ENCODE assay signal across 1 cellular context in genomic region chr19:10193666-10194499, GRCh38.
A peak's percentile ranks its signal among the peaks of the same experiment; 100 is the strongest.
TF ChIP-seq lines count a peak whose summit lies in the region.

No MANE protein-coding gene starts in this region.

TF ChIP-seq in HepG2, 621 proteins besides CTCF, POLR2A, EP300 and RAD21 (continues in another document):
- TF ChIP-seq KAT8 (CRISPR knock-in tag; IDR thresholded peaks at IDR 0.05): no peak
- TF ChIP-seq, protein P1, sequence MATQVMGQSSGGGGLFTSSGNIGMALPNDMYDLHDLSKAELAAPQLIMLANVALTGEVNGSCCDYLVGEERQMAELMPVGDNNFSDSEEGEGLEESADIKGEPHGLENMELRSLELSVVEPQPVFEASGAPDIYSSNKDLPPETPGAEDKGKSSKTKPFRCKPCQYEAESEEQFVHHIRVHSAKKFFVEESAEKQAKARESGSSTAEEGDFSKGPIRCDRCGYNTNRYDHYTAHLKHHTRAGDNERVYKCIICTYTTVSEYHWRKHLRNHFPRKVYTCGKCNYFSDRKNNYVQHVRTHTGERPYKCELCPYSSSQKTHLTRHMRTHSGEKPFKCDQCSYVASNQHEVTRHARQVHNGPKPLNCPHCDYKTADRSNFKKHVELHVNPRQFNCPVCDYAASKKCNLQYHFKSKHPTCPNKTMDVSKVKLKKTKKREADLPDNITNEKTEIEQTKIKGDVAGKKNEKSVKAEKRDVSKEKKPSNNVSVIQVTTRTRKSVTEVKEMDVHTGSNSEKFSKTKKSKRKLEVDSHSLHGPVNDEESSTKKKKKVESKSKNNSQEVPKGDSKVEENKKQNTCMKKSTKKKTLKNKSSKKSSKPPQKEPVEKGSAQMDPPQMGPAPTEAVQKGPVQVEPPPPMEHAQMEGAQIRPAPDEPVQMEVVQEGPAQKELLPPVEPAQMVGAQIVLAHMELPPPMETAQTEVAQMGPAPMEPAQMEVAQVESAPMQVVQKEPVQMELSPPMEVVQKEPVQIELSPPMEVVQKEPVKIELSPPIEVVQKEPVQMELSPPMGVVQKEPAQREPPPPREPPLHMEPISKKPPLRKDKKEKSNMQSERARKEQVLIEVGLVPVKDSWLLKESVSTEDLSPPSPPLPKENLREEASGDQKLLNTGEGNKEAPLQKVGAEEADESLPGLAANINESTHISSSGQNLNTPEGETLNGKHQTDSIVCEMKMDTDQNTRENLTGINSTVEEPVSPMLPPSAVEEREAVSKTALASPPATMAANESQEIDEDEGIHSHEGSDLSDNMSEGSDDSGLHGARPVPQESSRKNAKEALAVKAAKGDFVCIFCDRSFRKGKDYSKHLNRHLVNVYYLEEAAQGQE (IDR thresholded peaks at IDR 0.05; ENCODE audit: borderline replicate concordance in 1 of 2, low read depth in 1 of 2, low read length in 2 of 2): no peak
- TF ChIP-seq ZMYM3 (CRISPR knock-in tag; IDR thresholded peaks at IDR 0.05): no peak
- no peak for TF ChIP-seq ZNF784 (CRISPR knock-in tag; IDR thresholded peaks at IDR 0.05; ENCODE audit: borderline replicate concordance)
- TF ChIP-seq SAP130 (CRISPR knock-in tag; IDR thresholded peaks at IDR 0.05; ENCODE audit: low read depth): no peak
- TF ChIP-seq ZNF232 (CRISPR knock-in tag; IDR thresholded peaks at IDR 0.05; ENCODE audit: borderline replicate concordance): peak; percentile 65; the same call in 1 of the 2 replicates
- no peak for TF ChIP-seq RBAK (CRISPR knock-in tag; IDR thresholded peaks at IDR 0.05)
- TF ChIP-seq ZFP36L1 (CRISPR knock-in tag; IDR thresholded peaks at IDR 0.05): no peak
- TF ChIP-seq ZNF629 (CRISPR knock-in tag; conservative IDR thresholded peaks at IDR 0.05): no peak
- no peak for TF ChIP-seq KDM1A (CRISPR knock-in tag; IDR thresholded peaks at IDR 0.05)
- 0 out of 4 replicates have a peak, but pooled peaks of 1 of the 2 experiments have one; percentile 21 for TF ChIP-seq HMGXB4 (CRISPR knock-in tag; IDR thresholded peaks at IDR 0.05; ENCODE audit: borderline replicate concordance in 1 of 2, low read depth in 1 of 2)
- TF ChIP-seq MAFK (conservative IDR thresholded peaks at IDR 0.05 in 1 of 2, IDR thresholded peaks at IDR 0.05 in 1 of 2; ENCODE audit: low read length in 2 of 2): no peak
- TF ChIP-seq, protein P2, sequence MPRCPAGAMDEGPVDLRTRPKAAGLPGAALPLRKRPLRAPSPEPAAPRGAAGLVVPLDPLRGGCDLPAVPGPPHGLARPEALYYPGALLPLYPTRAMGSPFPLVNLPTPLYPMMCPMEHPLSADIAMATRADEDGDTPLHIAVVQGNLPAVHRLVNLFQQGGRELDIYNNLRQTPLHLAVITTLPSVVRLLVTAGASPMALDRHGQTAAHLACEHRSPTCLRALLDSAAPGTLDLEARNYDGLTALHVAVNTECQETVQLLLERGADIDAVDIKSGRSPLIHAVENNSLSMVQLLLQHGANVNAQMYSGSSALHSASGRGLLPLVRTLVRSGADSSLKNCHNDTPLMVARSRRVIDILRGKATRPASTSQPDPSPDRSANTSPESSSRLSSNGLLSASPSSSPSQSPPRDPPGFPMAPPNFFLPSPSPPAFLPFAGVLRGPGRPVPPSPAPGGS (CRISPR knock-in tag; IDR thresholded peaks at IDR 0.05): no peak
- no peak for TF ChIP-seq ZKSCAN5 (CRISPR knock-in tag; IDR thresholded peaks at IDR 0.05)
- no peak for TF ChIP-seq ZNF24 (IDR thresholded peaks at IDR 0.05)
- no peak for TF ChIP-seq ZNF563 (CRISPR knock-in tag; IDR thresholded peaks at IDR 0.05)
- TF ChIP-seq ZNF143 (CRISPR knock-in tag; IDR thresholded peaks at IDR 0.05): no peak
- TF ChIP-seq ZNF552 (CRISPR knock-in tag; IDR thresholded peaks at IDR 0.05; ENCODE audit: borderline replicate concordance): no peak
- no peak; the same call in 1 of the 2 replicates for TF ChIP-seq MED13 (CRISPR knock-in tag; IDR thresholded peaks at IDR 0.05)
- no peak for TF ChIP-seq ZHX1 (CRISPR knock-in tag; IDR thresholded peaks at IDR 0.05; ENCODE audit: low read depth)
- peak; percentile 26; the same call in 1 of the 2 replicates for TF ChIP-seq ZNF672 (CRISPR knock-in tag; IDR thresholded peaks at IDR 0.05)
- 0 out of 2 replicates have a peak, but pooled peaks have one; percentile 16 for TF ChIP-seq TARDBP (CRISPR knock-in tag; IDR thresholded peaks at IDR 0.05)
- no peak for TF ChIP-seq ZNF670 (CRISPR knock-in tag; IDR thresholded peaks at IDR 0.05; ENCODE audit: borderline replicate concordance)
- peak; percentile 39; the same call in 1 of the 2 replicates for TF ChIP-seq NRL (CRISPR knock-in tag; IDR thresholded peaks at IDR 0.05; ENCODE audit: borderline replicate concordance)
- no peak for TF ChIP-seq ZNF3 (CRISPR knock-in tag; IDR thresholded peaks at IDR 0.05)
- no peak for TF ChIP-seq TBX3 (IDR thresholded peaks at IDR 0.05; ENCODE audit: borderline replicate concordance)
- TF ChIP-seq, protein P3, sequence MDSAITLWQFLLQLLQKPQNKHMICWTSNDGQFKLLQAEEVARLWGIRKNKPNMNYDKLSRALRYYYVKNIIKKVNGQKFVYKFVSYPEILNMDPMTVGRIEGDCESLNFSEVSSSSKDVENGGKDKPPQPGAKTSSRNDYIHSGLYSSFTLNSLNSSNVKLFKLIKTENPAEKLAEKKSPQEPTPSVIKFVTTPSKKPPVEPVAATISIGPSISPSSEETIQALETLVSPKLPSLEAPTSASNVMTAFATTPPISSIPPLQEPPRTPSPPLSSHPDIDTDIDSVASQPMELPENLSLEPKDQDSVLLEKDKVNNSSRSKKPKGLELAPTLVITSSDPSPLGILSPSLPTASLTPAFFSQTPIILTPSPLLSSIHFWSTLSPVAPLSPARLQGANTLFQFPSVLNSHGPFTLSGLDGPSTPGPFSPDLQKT (CRISPR knock-in tag; IDR thresholded peaks at IDR 0.05; ENCODE audit: borderline replicate concordance): no peak
- no peak; the same call in 1 of the 2 replicates for TF ChIP-seq ISL2 (CRISPR knock-in tag; IDR thresholded peaks at IDR 0.05)
- TF ChIP-seq TOE1 (CRISPR knock-in tag; IDR thresholded peaks at IDR 0.05): no peak; the same call in 1 of the 2 replicates
- no peak for TF ChIP-seq REL (CRISPR knock-in tag; conservative IDR thresholded peaks at IDR 0.05)
- no peak for TF ChIP-seq ZNF30 (CRISPR knock-in tag; IDR thresholded peaks at IDR 0.05)
- TF ChIP-seq KDM2A (CRISPR knock-in tag; IDR thresholded peaks at IDR 0.05; ENCODE audit: borderline replicate concordance, low read depth): peak; percentile 10; the same call in 1 of the 2 replicates
- 0 out of 2 replicates have a peak, but pooled peaks have one; percentile 3 for TF ChIP-seq ZBTB21 (CRISPR knock-in tag; IDR thresholded peaks at IDR 0.05)
- no peak for TF ChIP-seq SIN3B (IDR thresholded peaks at IDR 0.05; ENCODE audit: low read length)
- no peak for TF ChIP-seq ZNF230 (CRISPR knock-in tag; IDR thresholded peaks at IDR 0.05)
- no peak for TF ChIP-seq ZNF850 (CRISPR knock-in tag; conservative IDR thresholded peaks at IDR 0.05)
- TF ChIP-seq, protein P4, sequence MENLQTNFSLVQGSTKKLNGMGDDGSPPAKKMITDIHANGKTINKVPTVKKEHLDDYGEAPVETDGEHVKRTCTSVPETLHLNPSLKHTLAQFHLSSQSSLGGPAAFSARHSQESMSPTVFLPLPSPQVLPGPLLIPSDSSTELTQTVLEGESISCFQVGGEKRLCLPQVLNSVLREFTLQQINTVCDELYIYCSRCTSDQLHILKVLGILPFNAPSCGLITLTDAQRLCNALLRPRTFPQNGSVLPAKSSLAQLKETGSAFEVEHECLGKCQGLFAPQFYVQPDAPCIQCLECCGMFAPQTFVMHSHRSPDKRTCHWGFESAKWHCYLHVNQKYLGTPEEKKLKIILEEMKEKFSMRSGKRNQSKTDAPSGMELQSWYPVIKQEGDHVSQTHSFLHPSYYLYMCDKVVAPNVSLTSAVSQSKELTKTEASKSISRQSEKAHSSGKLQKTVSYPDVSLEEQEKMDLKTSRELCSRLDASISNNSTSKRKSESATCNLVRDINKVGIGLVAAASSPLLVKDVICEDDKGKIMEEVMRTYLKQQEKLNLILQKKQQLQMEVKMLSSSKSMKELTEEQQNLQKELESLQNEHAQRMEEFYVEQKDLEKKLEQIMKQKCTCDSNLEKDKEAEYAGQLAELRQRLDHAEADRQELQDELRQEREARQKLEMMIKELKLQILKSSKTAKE (CRISPR knock-in tag; IDR thresholded peaks at IDR 0.05; ENCODE audit: borderline replicate concordance): no peak
- no peak for TF ChIP-seq DNMT1 (CRISPR knock-in tag; IDR thresholded peaks at IDR 0.05)
- TF ChIP-seq IKZF5 (CRISPR knock-in tag; IDR thresholded peaks at IDR 0.05): peak; percentile 6; the same call in 1 of the 2 replicates
- TF ChIP-seq SNAPC2 (CRISPR knock-in tag; IDR thresholded peaks at IDR 0.05): no peak
- no peak for TF ChIP-seq HOXA3 (CRISPR knock-in tag; IDR thresholded peaks at IDR 0.05)
- TF ChIP-seq SP4 (CRISPR knock-in tag; IDR thresholded peaks at IDR 0.05): no peak; the same call in 1 of the 2 replicates
- no peak for TF ChIP-seq ZNF282 (IDR thresholded peaks at IDR 0.05; ENCODE audit: partially characterized antibody)
- TF ChIP-seq TGIF2 (CRISPR knock-in tag; IDR thresholded peaks at IDR 0.05): 0 out of 2 replicates have a peak, but pooled peaks have one; percentile 13
- peak; percentile 74 for TF ChIP-seq ELF1 (CRISPR knock-in tag; IDR thresholded peaks at IDR 0.05)
- TF ChIP-seq, protein P5, sequence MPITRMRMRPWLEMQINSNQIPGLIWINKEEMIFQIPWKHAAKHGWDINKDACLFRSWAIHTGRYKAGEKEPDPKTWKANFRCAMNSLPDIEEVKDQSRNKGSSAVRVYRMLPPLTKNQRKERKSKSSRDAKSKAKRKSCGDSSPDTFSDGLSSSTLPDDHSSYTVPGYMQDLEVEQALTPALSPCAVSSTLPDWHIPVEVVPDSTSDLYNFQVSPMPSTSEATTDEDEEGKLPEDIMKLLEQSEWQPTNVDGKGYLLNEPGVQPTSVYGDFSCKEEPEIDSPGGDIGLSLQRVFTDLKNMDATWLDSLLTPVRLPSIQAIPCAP (CRISPR knock-in tag; IDR thresholded peaks at IDR 0.05; ENCODE audit: low read depth): no peak
- TF ChIP-seq CENPT (CRISPR knock-in tag; IDR thresholded peaks at IDR 0.05; ENCODE audit: low read depth): no peak
- TF ChIP-seq ZNF468 (CRISPR knock-in tag; IDR thresholded peaks at IDR 0.05): no peak
- TF ChIP-seq ZNF792 (CRISPR knock-in tag; IDR thresholded peaks at IDR 0.05): no peak
- TF ChIP-seq PHB2 (IDR thresholded peaks at IDR 0.05; ENCODE audit: partially characterized antibody): no peak
